In the genomic region with DNA sequence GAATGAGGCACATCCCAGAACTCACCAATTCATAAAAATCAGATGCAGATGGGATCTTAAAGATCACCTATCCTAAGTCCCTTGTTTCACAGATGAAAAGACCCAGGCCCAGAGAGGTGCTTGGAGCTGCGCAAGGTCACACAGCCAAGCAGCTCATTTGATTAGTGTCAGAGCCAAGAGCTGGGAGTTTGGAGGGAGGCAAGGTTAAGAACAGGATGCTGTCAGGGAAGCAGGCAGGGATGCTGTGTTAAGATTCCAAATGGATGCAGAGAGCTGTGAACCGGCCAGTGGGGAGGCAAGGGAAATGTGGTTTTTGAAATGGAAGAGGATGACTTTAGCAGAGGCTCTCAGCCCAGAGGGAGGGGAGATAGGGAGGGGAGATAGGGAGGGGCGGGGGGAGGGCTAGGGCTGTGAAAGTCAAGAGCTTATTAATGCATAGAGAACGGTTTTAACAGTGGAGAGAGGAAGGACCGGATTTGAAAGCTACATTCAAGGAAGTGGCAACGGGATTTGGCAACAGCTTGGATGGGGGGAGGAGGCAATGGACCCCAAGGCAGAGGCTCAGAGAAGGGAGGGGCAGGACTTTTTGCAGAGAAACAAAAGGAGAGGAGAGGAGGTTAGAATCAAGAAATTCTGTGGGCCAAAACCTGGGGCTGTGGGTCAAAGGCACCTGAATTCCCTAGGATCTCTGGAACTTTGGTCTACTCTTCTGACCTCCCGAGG, we compare ENCODE assay signal across 1 cellular context.
TF ChIP-seq lines count a peak whose summit lies in the region.

No MANE protein-coding gene starts in this region.

TF ChIP-seq in K562, 482 proteins besides CTCF, POLR2A, EP300 and RAD21 (continued from another document):
- peak; percentile 87 for TF ChIP-seq VEZF1 (CRISPR knock-in tag; IDR thresholded peaks at IDR 0.05)
- TF ChIP-seq MTA2 (IDR thresholded peaks at IDR 0.05; ENCODE audit: low read depth), result no peak
- TF ChIP-seq SMARCA5 (IDR thresholded peaks at IDR 0.05), result peak; percentile 77
- TF ChIP-seq ARID1B (IDR thresholded peaks at IDR 0.05), result no peak
- TF ChIP-seq ZNF232 (CRISPR knock-in tag; IDR thresholded peaks at IDR 0.05), result no peak
- TF ChIP-seq, protein P1, sequence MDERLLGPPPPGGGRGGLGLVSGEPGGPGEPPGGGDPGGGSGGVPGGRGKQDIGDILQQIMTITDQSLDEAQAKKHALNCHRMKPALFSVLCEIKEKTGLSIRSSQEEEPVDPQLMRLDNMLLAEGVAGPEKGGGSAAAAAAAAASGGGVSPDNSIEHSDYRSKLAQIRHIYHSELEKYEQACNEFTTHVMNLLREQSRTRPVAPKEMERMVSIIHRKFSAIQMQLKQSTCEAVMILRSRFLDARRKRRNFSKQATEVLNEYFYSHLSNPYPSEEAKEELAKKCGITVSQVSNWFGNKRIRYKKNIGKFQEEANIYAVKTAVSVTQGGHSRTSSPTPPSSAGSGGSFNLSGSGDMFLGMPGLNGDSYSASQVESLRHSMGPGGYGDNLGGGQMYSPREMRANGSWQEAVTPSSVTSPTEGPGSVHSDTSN (CRISPR knock-in tag; IDR thresholded peaks at IDR 0.05; ENCODE audit: low read depth), result no peak
- TF ChIP-seq, protein P1 (tag; conservative IDR thresholded peaks at IDR 0.05; ENCODE audit: low read depth), result no peak
- no peak for TF ChIP-seq ERF (CRISPR knock-in tag; IDR thresholded peaks at IDR 0.05)
- no peak for TF ChIP-seq THRA (IDR thresholded peaks at IDR 0.05)
- no peak for TF ChIP-seq WHSC1 (IDR thresholded peaks at IDR 0.05; ENCODE audit: low read length)
- TF ChIP-seq ELF1 (tag; IDR thresholded peaks at IDR 0.05), result 0 out of 2 replicates have a peak, but pooled peaks have one; percentile 8
- TF ChIP-seq, protein P2, sequence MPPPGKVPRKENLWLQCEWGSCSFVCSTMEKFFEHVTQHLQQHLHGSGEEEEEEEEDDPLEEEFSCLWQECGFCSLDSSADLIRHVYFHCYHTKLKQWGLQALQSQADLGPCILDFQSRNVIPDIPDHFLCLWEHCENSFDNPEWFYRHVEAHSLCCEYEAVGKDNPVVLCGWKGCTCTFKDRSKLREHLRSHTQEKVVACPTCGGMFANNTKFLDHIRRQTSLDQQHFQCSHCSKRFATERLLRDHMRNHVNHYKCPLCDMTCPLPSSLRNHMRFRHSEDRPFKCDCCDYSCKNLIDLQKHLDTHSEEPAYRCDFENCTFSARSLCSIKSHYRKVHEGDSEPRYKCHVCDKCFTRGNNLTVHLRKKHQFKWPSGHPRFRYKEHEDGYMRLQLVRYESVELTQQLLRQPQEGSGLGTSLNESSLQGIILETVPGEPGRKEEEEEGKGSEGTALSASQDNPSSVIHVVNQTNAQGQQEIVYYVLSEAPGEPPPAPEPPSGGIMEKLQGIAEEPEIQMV (tag; conservative IDR thresholded peaks at IDR 0.05; ENCODE audit: low read depth), result no peak
- TF ChIP-seq CC2D1A (IDR thresholded peaks at IDR 0.05), result no peak
- TF ChIP-seq HNRNPL (IDR thresholded peaks at IDR 0.05; ENCODE audit: low read depth, low read length), result no peak
- no peak for TF ChIP-seq SRSF7 (optimal IDR thresholded peaks at IDR 0.05; ENCODE audit: low read depth, low read length)
- TF ChIP-seq ZNF699 (CRISPR knock-in tag; IDR thresholded peaks at IDR 0.05; ENCODE audit: insufficient replicate concordance), result no peak
- TF ChIP-seq ZNF184 (CRISPR knock-in tag; IDR thresholded peaks at IDR 0.05), result no peak
- TF ChIP-seq ZNF431 (CRISPR knock-in tag; IDR thresholded peaks at IDR 0.05), result no peak
- no peak for TF ChIP-seq ZNF143 (CRISPR knock-in tag; IDR thresholded peaks at IDR 0.05)
- TF ChIP-seq, protein P3, sequence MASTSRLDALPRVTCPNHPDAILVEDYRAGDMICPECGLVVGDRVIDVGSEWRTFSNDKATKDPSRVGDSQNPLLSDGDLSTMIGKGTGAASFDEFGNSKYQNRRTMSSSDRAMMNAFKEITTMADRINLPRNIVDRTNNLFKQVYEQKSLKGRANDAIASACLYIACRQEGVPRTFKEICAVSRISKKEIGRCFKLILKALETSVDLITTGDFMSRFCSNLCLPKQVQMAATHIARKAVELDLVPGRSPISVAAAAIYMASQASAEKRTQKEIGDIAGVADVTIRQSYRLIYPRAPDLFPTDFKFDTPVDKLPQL (IDR thresholded peaks at IDR 0.05; ENCODE audit: extremely low read depth, insufficient read length), result no peak
- TF ChIP-seq, protein P4, sequence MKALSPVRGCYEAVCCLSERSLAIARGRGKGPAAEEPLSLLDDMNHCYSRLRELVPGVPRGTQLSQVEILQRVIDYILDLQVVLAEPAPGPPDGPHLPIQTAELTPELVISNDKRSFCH (CRISPR knock-in tag; IDR thresholded peaks at IDR 0.05), result no peak
- TF ChIP-seq, protein P4 (tag; IDR thresholded peaks at IDR 0.05), result no peak
- no peak for TF ChIP-seq MYNN (IDR thresholded peaks at IDR 0.05)
- no peak for TF ChIP-seq MYNN (CRISPR knock-in tag; IDR thresholded peaks at IDR 0.05)
- TF ChIP-seq KAT2B (IDR thresholded peaks at IDR 0.05; ENCODE audit: low read depth, low read length), result no peak
- no peak for TF ChIP-seq HLTF (IDR thresholded peaks at IDR 0.05)
- no peak for TF ChIP-seq GTF2A2 (tag; IDR thresholded peaks at IDR 0.05)
- TF ChIP-seq, protein P5, sequence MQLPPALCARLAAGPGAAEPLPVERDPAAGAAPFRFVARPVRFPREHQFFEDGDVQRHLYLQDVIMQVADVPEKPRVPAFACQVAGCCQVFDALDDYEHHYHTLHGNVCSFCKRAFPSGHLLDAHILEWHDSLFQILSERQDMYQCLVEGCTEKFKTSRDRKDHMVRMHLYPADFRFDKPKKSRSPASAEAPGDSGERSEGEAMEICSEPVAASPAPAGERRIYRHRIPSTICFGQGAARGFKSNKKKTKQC (CRISPR knock-in tag; IDR thresholded peaks at IDR 0.05), result no peak
- TF ChIP-seq ZBTB11 (CRISPR knock-in tag; IDR thresholded peaks at IDR 0.05), result no peak
- TF ChIP-seq ZNF79 (CRISPR knock-in tag; IDR thresholded peaks at IDR 0.05; ENCODE audit: low read depth), result no peak
- no peak for TF ChIP-seq FOSL1 (tag; conservative IDR thresholded peaks at IDR 0.05)
- TF ChIP-seq CHD2 (IDR thresholded peaks at IDR 0.05; ENCODE audit: low read depth, low read length), result no peak
- TF ChIP-seq ZNF121 (CRISPR knock-in tag; conservative IDR thresholded peaks at IDR 0.05), result no peak
- TF ChIP-seq KLF16 (IDR thresholded peaks at IDR 0.05), result no peak
- no peak for TF ChIP-seq ILF3 (IDR thresholded peaks at IDR 0.05; ENCODE audit: borderline replicate concordance)
- TF ChIP-seq ZHX1 (conservative IDR thresholded peaks at IDR 0.05; ENCODE audit: low read length), result no peak
- TF ChIP-seq DIDO1 (tag; IDR thresholded peaks at IDR 0.05; ENCODE audit: low read depth), result no peak
- no peak for TF ChIP-seq XRCC4 (IDR thresholded peaks at IDR 0.05; ENCODE audit: extremely low read depth, insufficient read depth, insufficient read length)
- TF ChIP-seq YBX1 (IDR thresholded peaks at IDR 0.05), result no peak
- 0 out of 2 replicates have a peak, but pooled peaks have one; percentile 22 for TF ChIP-seq HDAC2 (IDR thresholded peaks at IDR 0.05)
- peak; percentile 88 for TF ChIP-seq ZFP36 (IDR thresholded peaks at IDR 0.05; ENCODE audit: low read depth, low read length, partially characterized antibody)
